Comparison of ENCODE assay signal across 21 cellular contexts in the genomic region with DNA sequence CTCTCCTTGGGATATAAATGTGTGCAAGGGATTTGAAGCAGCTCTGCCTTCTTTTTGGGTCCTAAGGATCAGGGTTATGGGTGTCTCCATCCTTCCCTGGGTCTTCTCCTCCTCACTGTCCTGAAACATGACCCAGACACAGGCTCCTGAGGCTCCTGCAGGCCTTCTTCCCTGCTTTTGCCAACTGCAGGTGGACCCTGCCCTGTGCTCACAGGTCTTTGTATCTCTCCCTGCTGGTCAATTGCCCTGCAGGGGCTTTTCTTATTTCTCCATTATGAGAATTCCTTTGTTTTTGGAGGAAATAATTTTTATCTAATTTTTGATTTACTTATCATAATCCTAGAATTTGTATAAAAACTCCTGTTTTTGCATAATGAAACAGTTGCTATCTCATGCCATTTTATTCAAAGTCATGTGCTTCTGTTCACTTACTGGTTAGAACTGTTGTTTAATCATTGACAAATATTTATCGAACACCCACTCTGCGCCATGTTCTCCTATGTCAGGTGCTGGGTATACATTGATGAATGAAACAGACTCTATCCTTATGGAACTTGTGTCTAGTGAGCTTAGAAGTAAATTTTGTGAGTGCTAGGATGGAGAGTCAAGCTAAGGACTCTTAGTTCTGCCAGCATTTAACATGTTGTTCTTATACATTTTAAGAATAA.
DNase-seq lines count a peak whose midpoint lies in the region; ATAC-seq, FAIRE-seq and TF ChIP-seq lines count a peak whose summit lies in the region.
"Had no signal": no experiment of that assay in that cellular context is flagged by ENCODE, and none has a peak within 500 bp of the region (broad histone marks: within the 10 kb centered on the region; RNA-seq: fewer than 3 reads in every experiment).

No MANE protein-coding gene starts in this region.

- BruUV-seq in HepG2 (replicated peaks; lab: Mats Ljungman, UMichigan): no TSS peak

- H2AFZ ChIP-seq in HepG2 (ENCODE audit: low read length): no peak overlapping the region

- FAIRE-seq in HepG2 (lab: Jason Lieb, UNC): no peak
- FAIRE-seq: A549, D721Med, GM19239 had no signal

- H3K27me3 ChIP-seq in liver (ENCODE audit: control insufficient read depth in 4 of 4, insufficient read depth in 4 of 4, low read length in 3 of 4) (no peaks in the 10 kb centered on the region), HepG2 (ENCODE audit: control insufficient read depth in 1 of 2, insufficient read depth in 2 of 2, low read length in 2 of 2) (peaks cover 2 to 18% of the 10 kb centered on the region in 2 experiments; a peak in 3 of 5 replicates), spleen (replicated peaks in 1 of 7) (no peaks in the 10 kb centered on the region)
- H3K27me3 ChIP-seq: BLaER1 treated with 17β-estradiol and CSF1 and Interleukin-3, amounts not matched to agents 10 nM and 100 nM had no signal

- TF ChIP-seq EP300 in HepG2 (IDR thresholded peaks at IDR 0.05; ENCODE audit: low read depth in 2 of 2, low read length in 2 of 2) (no peak), HepG2 (CRISPR knock-in tag; IDR thresholded peaks at IDR 0.05; ENCODE audit: borderline replicate concordance) (no peak)

- no peaks in the 10 kb centered on the region for H3K36me3 ChIP-seq in liver (ENCODE audit: control insufficient read depth in 4 of 4, insufficient read depth in 3 of 4, low read depth in 1 of 4, low read length in 3 of 4)
- H3K36me3 ChIP-seq in HepG2 (replicated peaks in 1 of 2; ENCODE audit: control insufficient read depth in 1 of 2, insufficient read depth in 2 of 2, low read length in 2 of 2): no peaks in the 10 kb centered on the region
- H3K36me3 ChIP-seq in spleen: no peaks in the 10 kb centered on the region
- H3K36me3 ChIP-seq: BLaER1 treated with 17β-estradiol and CSF1 and Interleukin-3, amounts not matched to agents 10 nM and 100 nM had no signal

- CTCF ChIA-PET in HepG2 (lab: Yijun Ruan, JAX; ENCODE audit: low intra/inter-chr PET ratio, low total read pairs): no interaction called here

- TF ChIP-seq CTCF in liver (IDR thresholded peaks at IDR 0.05; ENCODE audit: low read depth, low read length, missing input control): no peak
- no peak for TF ChIP-seq CTCF in HepG2 (CRISPR knock-in tag; IDR thresholded peaks at IDR 0.05)
- TF ChIP-seq CTCF in coronary artery (IDR thresholded peaks at IDR 0.05): no peak
- no peak for TF ChIP-seq CTCF in spleen (IDR thresholded peaks at IDR 0.05 in 8 of 11, conservative IDR thresholded peaks at IDR 0.05 in 3 of 11)

- H3K79me2 ChIP-seq in HepG2 (ENCODE audit: insufficient read depth, low read length): no peaks in the 10 kb centered on the region

- peaks cover 14 to 32% (median 29%) of the 10 kb centered on the region in 4 donors for H3K4me1 ChIP-seq in liver (ENCODE audit: control insufficient read depth in 4 of 4, insufficient read depth in 4 of 4, low read length in 3 of 4)
- peaks cover 15% of the 10 kb centered on the region for H3K4me1 ChIP-seq in HepG2 (ENCODE audit: insufficient read depth, low read length)
- no peaks in the 10 kb centered on the region for H3K4me1 ChIP-seq in spleen

- H3K27ac ChIP-seq in liver (ENCODE audit: low read depth in 1 of 2, low read length in 2 of 2) (peak overlapping the region; percentile 5 to 46), HepG2 (ENCODE audit: extremely low read length, insufficient read depth, low read length) (no peak overlapping the region), coronary artery (no peak overlapping the region), spleen (no peak overlapping the region)
- H3K27ac ChIP-seq: 22Rv1; A549; BLaER1 treated with 17β-estradiol and CSF1 and Interleukin-3, amounts not matched to agents 10 nM and 100 nM; C4-2B had no signal

- H3K4me3 ChIP-seq in liver (ENCODE audit: low read depth in 1 of 3, low read length in 3 of 3) (peak overlapping the region in 1 of 3 donors; percentile 16), HepG2 (replicated peaks in 1 of 3; ENCODE audit: insufficient read depth in 1 of 3, low read depth in 2 of 3, low read length in 3 of 3) (no peak overlapping the region), coronary artery (no peak overlapping the region), spleen (no peak overlapping the region)
- H3K4me3 ChIP-seq: A549; BLaER1 treated with 17β-estradiol and CSF1 and Interleukin-3, amounts not matched to agents 10 nM and 100 nM had no signal

- intact Hi-C loops in HepG2 (cut with micrococcal nuclease; ENCODE audit: unreplicated experiment): no loop called here
- intact Hi-C loops in spleen (cut with DNase I; ENCODE audit: low total_unique reads): no loop called here

- no peaks in the 10 kb centered on the region for H4K20me1 ChIP-seq in HepG2 (ENCODE audit: insufficient read depth, low read length)
- H4K20me1 ChIP-seq: BLaER1 treated with 17β-estradiol and CSF1 and Interleukin-3, amounts not matched to agents 10 nM and 100 nM had no signal

- POLR2A ChIA-PET in HepG2 (lab: Yijun Ruan, JAX): no interaction called here

- no peak overlapping the region for H3K4me2 ChIP-seq in HepG2 (ENCODE audit: low read depth, low read length)
- H3K4me2 ChIP-seq: A549; BLaER1 treated with 17β-estradiol and CSF1 and Interleukin-3, amounts not matched to agents 10 nM and 100 nM had no signal

- in situ Hi-C loops in HepG2 (cut with HindIII; ENCODE audit: extremely low pct_ligation_motif_present, low pct_unique_long_range_greater_than_20kb): no loop called here

- TF ChIP-seq RAD21 in liver (IDR thresholded peaks at IDR 0.05) (no peak), HepG2 (CRISPR knock-in tag; IDR thresholded peaks at IDR 0.05) (no peak)

- DNase-seq in HepG2 (ENCODE audit: low spot score) (no peak), coronary artery (ENCODE audit: low spot score) (peak; percentile 28), left lobe of liver (ENCODE audit: low spot score) (peak; percentile 59), spleen (peak; percentile 19), hepatic stellate cell (ENCODE audit: low spot score) (no peak)
- DNase-seq: AML-193; Caco-2; Calu3; CD4-positive, alpha-beta T cell; CD8-positive, alpha-beta T cell; DMS79 treated with DMSO at 0.1 percent for 48 hours; GF-D8 had no signal

- ATAC-seq in HepG2 (no peak), left lobe of liver (peak; percentile 66), GM19395 (IDR thresholded peaks at IDR 0.05; ENCODE audit: unreplicated experiment) (no peak), GM21717 (IDR thresholded peaks at IDR 0.05; ENCODE audit: unreplicated experiment) (no peak)
- ATAC-seq: A549; CD8-positive, alpha-beta T cell had no signal

- no peak for TF ChIP-seq POLR2A in HepG2 (IDR thresholded peaks at IDR 0.05; ENCODE audit: insufficient read depth in 1 of 2, low read depth in 2 of 2, low read length in 2 of 2)
- TF ChIP-seq POLR2A in spleen (IDR thresholded peaks at IDR 0.05): no peak

- WGBS in liver: 39% methylated on average over 2 of the region's 2 CpGs
- WGBS in HepG2 (ENCODE audit: low lambda C conversion rate): 39% methylated on average over 2 of the region's 2 CpGs
- 91 to 100% (median 94%) methylated on average over 2 of the region's 2 CpGs for WGBS in spleen, 5 donors

- H3K9ac ChIP-seq in liver (ENCODE audit: low read depth in 1 of 2, low read length in 2 of 2): no peak overlapping the region
- no peak overlapping the region for H3K9ac ChIP-seq in HepG2 (ENCODE audit: insufficient read depth, low read depth, low read length)
- H3K9ac ChIP-seq: BLaER1 treated with 17β-estradiol and CSF1 and Interleukin-3, amounts not matched to agents 10 nM and 100 nM had no signal

- H3K9me3 ChIP-seq in liver (ENCODE audit: control insufficient read depth in 4 of 4, low read length in 3 of 4): no peaks in the 10 kb centered on the region
- H3K9me3 ChIP-seq in HepG2 (ENCODE audit: low read length): no peaks in the 10 kb centered on the region
- H3K9me3 ChIP-seq in spleen: no peaks in the 10 kb centered on the region
- H3K9me3 ChIP-seq: A549; BLaER1 treated with 17β-estradiol and CSF1 and Interleukin-3, amounts not matched to agents 10 nM and 100 nM; Caco-2 had no signal

TF ChIP-seq in liver, 16 proteins besides CTCF, POLR2A, EP300 and RAD21 (continues in another document):
- TF ChIP-seq, protein P1, sequence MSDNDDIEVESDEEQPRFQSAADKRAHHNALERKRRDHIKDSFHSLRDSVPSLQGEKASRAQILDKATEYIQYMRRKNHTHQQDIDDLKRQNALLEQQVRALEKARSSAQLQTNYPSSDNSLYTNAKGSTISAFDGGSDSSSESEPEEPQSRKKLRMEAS (IDR thresholded peaks at IDR 0.05): no peak
- TF ChIP-seq HNF4G (IDR thresholded peaks at IDR 0.05): peak; percentile 61
- TF ChIP-seq FOXA2 (IDR thresholded peaks at IDR 0.05): no peak

TF ChIP-seq in HepG2, 621 proteins besides CTCF, POLR2A, EP300 and RAD21 (continues in another document):
- TF ChIP-seq, protein P2, sequence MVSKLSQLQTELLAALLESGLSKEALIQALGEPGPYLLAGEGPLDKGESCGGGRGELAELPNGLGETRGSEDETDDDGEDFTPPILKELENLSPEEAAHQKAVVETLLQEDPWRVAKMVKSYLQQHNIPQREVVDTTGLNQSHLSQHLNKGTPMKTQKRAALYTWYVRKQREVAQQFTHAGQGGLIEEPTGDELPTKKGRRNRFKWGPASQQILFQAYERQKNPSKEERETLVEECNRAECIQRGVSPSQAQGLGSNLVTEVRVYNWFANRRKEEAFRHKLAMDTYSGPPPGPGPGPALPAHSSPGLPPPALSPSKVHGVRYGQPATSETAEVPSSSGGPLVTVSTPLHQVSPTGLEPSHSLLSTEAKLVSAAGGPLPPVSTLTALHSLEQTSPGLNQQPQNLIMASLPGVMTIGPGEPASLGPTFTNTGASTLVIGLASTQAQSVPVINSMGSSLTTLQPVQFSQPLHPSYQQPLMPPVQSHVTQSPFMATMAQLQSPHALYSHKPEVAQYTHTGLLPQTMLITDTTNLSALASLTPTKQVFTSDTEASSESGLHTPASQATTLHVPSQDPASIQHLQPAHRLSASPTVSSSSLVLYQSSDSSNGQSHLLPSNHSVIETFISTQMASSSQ (IDR thresholded peaks at IDR 0.05; ENCODE audit: low read depth): no peak
- TF ChIP-seq, protein P2 (CRISPR knock-in tag; IDR thresholded peaks at IDR 0.05; ENCODE audit: borderline replicate concordance): no peak
- TF ChIP-seq MAZ (IDR thresholded peaks at IDR 0.05; ENCODE audit: borderline replicate concordance, low read depth, low read length): no peak
- no peak for TF ChIP-seq MAZ (CRISPR knock-in tag; IDR thresholded peaks at IDR 0.05; ENCODE audit: low read depth)

Comparison
In these comparisons a context has a peak if more than half of its experiments do, and no peak if none do; other contexts are left out.
1. H3K27ac ChIP-seq: peak in liver (2 of 2); none in HepG2 (single experiment), coronary artery (0 of 2) and spleen (0 of 8).
2. DNase-seq: peak in coronary artery (single experiment), left lobe of liver (single experiment) and spleen (single experiment); none in HepG2 (single experiment) and hepatic stellate cell (single experiment).